In genomic region chr2:14427982-14428567, GRCh38 we compare ENCODE assay signal across 12 cellular contexts.
DNase-seq lines count a peak whose midpoint lies in the region; ATAC-seq, FAIRE-seq and TF ChIP-seq lines count a peak whose summit lies in the region.
"Had no signal": no experiment of that assay in that cellular context is flagged by ENCODE, and none has a peak within 500 bp of the region (broad histone marks: within the 10 kb centered on the region; RNA-seq: fewer than 3 reads in every experiment).

No MANE protein-coding gene starts in this region.

- FAIRE-seq in bronchial epithelial cell (lab: Jason Lieb, UNC): no peak
- no peak for FAIRE-seq in urothelium cell line (lab: Jason Lieb, UNC)

- H3K27me3 ChIP-seq in bronchial epithelial cell (ENCODE audit: control insufficient read depth, insufficient read depth, low read length): no peaks in the 10 kb centered on the region

- ATAC-seq in GM18868 (IDR thresholded peaks at IDR 0.05; ENCODE audit: unreplicated experiment): no peak
- no peak for ATAC-seq in stimulated activated memory B cell treated with anti-CD40 and anti-IgM and Interleukin-4, amounts not matched to agents 10 μg/mL and 1 μg/mL and 100 μg/mL, for 72 hours
- ATAC-seq: GM23338, left colon had no signal

- TF ChIP-seq CTCF in AG09319 (IDR thresholded peaks at IDR 0.05; ENCODE audit: low read depth, low read length) (peak; percentile 14), LNCaP clone FGC (IDR thresholded peaks at IDR 0.05; ENCODE audit: control insufficient read depth, extremely low read depth, insufficient read depth) (peak; percentile 27; the same call in 1 of the 2 replicates), bronchial epithelial cell (IDR thresholded peaks at IDR 0.05; ENCODE audit: insufficient read depth, low read length, severe bottlenecking) (peak; percentile 45)

- no peak overlapping the region for H3K4me3 ChIP-seq in LNCaP clone FGC (ENCODE audit: low read depth, low read length)
- H3K4me3 ChIP-seq in bronchial epithelial cell (ENCODE audit: low read depth, low read length): no peak overlapping the region
- H3K4me3 ChIP-seq: GM23338 had no signal

- peaks cover 3% of the 10 kb centered on the region for H3K9me3 Mint-ChIP-seq in stimulated activated memory B cell treated with anti-CD40 and anti-IgM and Interleukin-4, amounts not matched to agents 10 μg/mL and 1 μg/mL and 100 μg/mL, for 72 hours
- H3K9me3 Mint-ChIP-seq: GM23338 had no signal

- DNase-seq in AG09319 (ENCODE audit: extremely low read depth, low read depth) (peak; percentile 15), LNCaP clone FGC (ENCODE audit: low read depth) (no peak), bronchial epithelial cell (ENCODE audit: low read depth) (peak; percentile 31), medulla oblongata (ENCODE audit: extremely low spot score) (peak; percentile 28), urothelium cell line (ENCODE audit: low spot score) (no peak), DMS114 treated with DMSO at 0.1 percent for 48 hours (lab: John Stamatoyannopoulos, UW; ENCODE audit: unreplicated experiment) (no peak)
- DNase-seq: activated CD4-positive, alpha-beta T cell treated with anti-CD3 and anti-CD28 coated beads, Interleukin-2, amount 50 U/mL, for 1 hour had no signal

- H3K27ac Mint-ChIP-seq in stimulated activated memory B cell treated with anti-CD40 and anti-IgM and Interleukin-4, amounts not matched to agents 10 μg/mL and 1 μg/mL and 100 μg/mL, for 72 hours: no peak overlapping the region
- H3K27ac Mint-ChIP-seq: activated naive CD4-positive, alpha-beta T cell treated with anti-CD3 and anti-CD28 coated beads, Interleukin-2, amount 50 U/mL, for 24 hours; GM23338 had no signal

- H3K36me3 Mint-ChIP-seq in stimulated activated memory B cell treated with anti-CD40 and anti-IgM and Interleukin-4, amounts not matched to agents 10 μg/mL and 1 μg/mL and 100 μg/mL, for 72 hours: no peaks in the 10 kb centered on the region
- H3K36me3 Mint-ChIP-seq: activated naive CD4-positive, alpha-beta T cell treated with anti-CD3 and anti-CD28 coated beads, Interleukin-2, amount 50 U/mL, for 24 hours had no signal

- no peak overlapping the region for H3K4me3 Mint-ChIP-seq in stimulated activated memory B cell treated with anti-CD40 and anti-IgM and Interleukin-4, amounts not matched to agents 10 μg/mL and 1 μg/mL and 100 μg/mL, for 72 hours
- H3K4me3 Mint-ChIP-seq: activated naive CD4-positive, alpha-beta T cell treated with anti-CD3 and anti-CD28 coated beads, Interleukin-2, amount 50 U/mL, for 24 hours; GM23338 had no signal

- H3K27me3 Mint-ChIP-seq in stimulated activated memory B cell treated with anti-CD40 and anti-IgM and Interleukin-4, amounts not matched to agents 10 μg/mL and 1 μg/mL and 100 μg/mL, for 72 hours: no peaks in the 10 kb centered on the region
- H3K27me3 Mint-ChIP-seq: activated naive CD4-positive, alpha-beta T cell treated with anti-CD3 and anti-CD28 coated beads, Interleukin-2, amount 50 U/mL, for 24 hours had no signal

- no peaks in the 10 kb centered on the region for H3K36me3 ChIP-seq in bronchial epithelial cell (ENCODE audit: control insufficient read depth, insufficient read depth, low read length)

- H3K4me1 Mint-ChIP-seq in stimulated activated memory B cell treated with anti-CD40 and anti-IgM and Interleukin-4, amounts not matched to agents 10 μg/mL and 1 μg/mL and 100 μg/mL, for 72 hours: no peaks in the 10 kb centered on the region
- H3K4me1 Mint-ChIP-seq: activated naive CD4-positive, alpha-beta T cell treated with anti-CD3 and anti-CD28 coated beads, Interleukin-2, amount 50 U/mL, for 24 hours; GM23338 had no signal

Comparison
In these comparisons a context has a peak if more than half of its experiments do, and no peak if none do; other contexts are left out.
1. DNase-seq: peak in AG09319 (single experiment), bronchial epithelial cell (single experiment) and medulla oblongata (single experiment); none in LNCaP clone FGC (single experiment), urothelium cell line (single experiment) and DMS114 treated with DMSO at 0.1 percent for 48 hours (single experiment).
2. Peak in every context shown above with its lines, with median percentiles within 50 percentile points of each other: CTCF ChIP-seq.